ENCODE assay signal across 16 cellular contexts in genomic region chr2:151120016-151120415, GRCh38.
"Had no signal": no experiment of that assay in that cellular context is flagged by ENCODE, and none has a peak within 500 bp of the region (broad histone marks: within the 10 kb centered on the region; RNA-seq: fewer than 3 reads in every experiment).

No MANE protein-coding gene starts in this region.

- H3K36me3 ChIP-seq: brain microvascular endothelial cell, thyroid gland, uterus had no signal

- H3K9me3 ChIP-seq: thyroid gland, uterus had no signal

- H3K4me3 ChIP-seq: thyroid gland, uterus had no signal

- H3K27me3 ChIP-seq: brain microvascular endothelial cell, thyroid gland, uterus had no signal

- H3K4me1 ChIP-seq: thyroid gland, uterus had no signal

- DNase-seq: activated B cell treated with CpG ODN at 0.5 μM for 24 hours; activated CD4-positive, alpha-beta T cell treated with anti-CD3 and anti-CD28 coated beads for 48 hours; activated CD8-positive, alpha-beta T cell treated with anti-CD3 and anti-CD28 coated beads for 36 hours; activated gamma-delta T cell treated with Interleukin-2 at 50 U/mL for 16 hours; activated T-cell treated with anti-CD3 and anti-CD28 coated beads, Interleukin-2, amount 50 U/mL, for 48 hours; amygdala; brain microvascular endothelial cell; effector memory CD4-positive, alpha-beta T cell; foreskin fibroblast; kidney glomerular epithelial cell; mesenchymal stem cell; natural killer cell; stimulated activated CD4-positive, alpha-beta T cell treated with anti-CD3 and anti-CD28 coated beads, Interleukin-12 subunit alpha, Interleukin-12 subunit beta, amount 100 ng/mL, for 4 hours; stimulated activated CD4-positive, alpha-beta T cell treated with anti-CD3 and anti-CD28 coated beads, Interleukin-2, amount 100 ng/mL, for 24 hours; thyroid gland; uterus had no signal

- H3K27ac ChIP-seq: brain microvascular endothelial cell, thyroid gland, uterus had no signal
